In genomic region chr12:8914716-8915526, GRCh38 we compare ENCODE assay signal across 8 cellular contexts. TPM values are rescaled to one million over a fixed set of nuclear protein-coding genes. Genes with fewer than 3 reads are reported as not detected.
DNase-seq lines count a peak whose midpoint lies in the region; ATAC-seq lines count a peak whose summit lies in the region.

No MANE protein-coding gene starts in this region.

- DNase-seq in NCI-H2081 (lab: John Stamatoyannopoulos, UW): peak; percentile 44 to 65
- no peak for DNase-seq in NCI-H2081 treated with DMSO at 0.1 percent for 48 hours (lab: John Stamatoyannopoulos, UW)
- DNase-seq in NCI-H226: peak; percentile 68
- peak; percentile 63 for DNase-seq in activated CD4-positive, alpha-beta memory T cell treated with anti-CD3 and anti-CD28 coated beads, Interleukin-2, amount 10 ng/mL, durations not matched to agents 7 days and 5 days
- DNase-seq in effector memory CD4-positive, alpha-beta T cell: peak; percentile 43 to 56 (median 55)
- DNase-seq in mesendoderm: peak; percentile 89
- peak; percentile 26 for DNase-seq in stimulated activated CD8-positive, alpha-beta memory T cell treated with anti-CD3 and anti-CD28 coated beads, Interleukin-15, amount 100 ng/mL, for 1 hour (ENCODE audit: low read depth)

- peaks cover 10% of the 10 kb centered on the region for H3K4me1 Mint-ChIP-seq in activated CD4-positive, alpha-beta memory T cell treated with anti-CD3 and anti-CD28 coated beads, Interleukin-2, amount 10 ng/mL, durations not matched to agents 7 days and 5 days

- peak; percentile 76 for ATAC-seq in HG02938 (IDR thresholded peaks at IDR 0.05; ENCODE audit: unreplicated experiment)

- H2BK5ac ChIP-seq in mesendoderm (ENCODE audit: low read length): peak overlapping the region; percentile 70

- H4K5ac ChIP-seq in mesendoderm (ENCODE audit: low read length): no peak overlapping the region

- peak overlapping the region; percentile 89 for H3K4ac ChIP-seq in mesendoderm (ENCODE audit: low read depth, low read length)

- no CpG with 5 or more reads among the region's 35 CpGs for WGBS in mesendoderm (ENCODE audit: extremely low coverage, insufficient coverage, low lambda C conversion rate)

- peaks cover 42% of the 10 kb centered on the region for H3K79me2 ChIP-seq in mesendoderm (ENCODE audit: control insufficient read depth, insufficient read depth, low read length)

- H3K27me3 ChIP-seq in effector memory CD4-positive, alpha-beta T cell (replicated peaks; ENCODE audit: control insufficient read depth, insufficient read depth, low read length, poor library complexity, severe bottlenecking): no peaks in the 10 kb centered on the region
- no peaks in the 10 kb centered on the region for H3K27me3 ChIP-seq in mesendoderm (ENCODE audit: insufficient read depth, low read length, poor library complexity)

- peak overlapping the region; percentile 83 for H3K23ac ChIP-seq in mesendoderm (ENCODE audit: low read length)

- H3K79me1 ChIP-seq in mesendoderm (ENCODE audit: low read length): peaks cover 1% of the 10 kb centered on the region

- no peak overlapping the region for H2BK120ac ChIP-seq in mesendoderm (ENCODE audit: low read depth, low read length)

- H2AK5ac ChIP-seq in mesendoderm (ENCODE audit: low read length): no peak overlapping the region

- H3K56ac ChIP-seq in mesendoderm (ENCODE audit: low read length): peak overlapping the region; percentile 96

- H4K8ac ChIP-seq in mesendoderm (ENCODE audit: low read depth, low read length): no peak overlapping the region

- POLR2A ChIA-PET in activated CD4-positive, alpha-beta memory T cell treated with anti-CD3 and anti-CD28 coated beads, Interleukin-2, amount 10 ng/mL, durations not matched to agents 7 days and 5 days (lab: Charles Lee): interaction anchor here (3.8 kb wide), 1 partner anchor 35 kb away, joined by 21 read pairs; the partner anchor contains the start of gene M6PR

- H3K4me3 Mint-ChIP-seq in activated CD4-positive, alpha-beta memory T cell treated with anti-CD3 and anti-CD28 coated beads, Interleukin-2, amount 10 ng/mL, durations not matched to agents 7 days and 5 days: no peak overlapping the region

- no peak overlapping the region for H3K27ac Mint-ChIP-seq in activated CD4-positive, alpha-beta memory T cell treated with anti-CD3 and anti-CD28 coated beads, Interleukin-2, amount 10 ng/mL, durations not matched to agents 7 days and 5 days

- peak overlapping the region; percentile 68 for H3K9ac ChIP-seq in mesendoderm (ENCODE audit: low read length)

- H2BK15ac ChIP-seq in mesendoderm (replicated peaks; ENCODE audit: low read depth): no peak overlapping the region

- H3K36me3 ChIP-seq in effector memory CD4-positive, alpha-beta T cell (ENCODE audit: control insufficient read depth, insufficient read depth, low read length): peaks cover 6% of the 10 kb centered on the region
- H3K36me3 ChIP-seq in mesendoderm (ENCODE audit: control insufficient read depth, insufficient read depth, low read length): peaks cover 3% of the 10 kb centered on the region

- no peaks in the 10 kb centered on the region for H3K9me3 Mint-ChIP-seq in activated CD4-positive, alpha-beta memory T cell treated with anti-CD3 and anti-CD28 coated beads, Interleukin-2, amount 10 ng/mL, durations not matched to agents 7 days and 5 days

- H3K18ac ChIP-seq in mesendoderm (ENCODE audit: low read length): peak overlapping the region; percentile 72

- peaks cover 16% of the 10 kb centered on the region for H3K4me1 ChIP-seq in effector memory CD4-positive, alpha-beta T cell (ENCODE audit: control insufficient read depth, insufficient read depth, low read length, poor library complexity, severe bottlenecking)
- no peaks in the 10 kb centered on the region for H3K4me1 ChIP-seq in mesendoderm (ENCODE audit: control insufficient read depth, low read depth, low read length)

- peak overlapping the region; percentile 52 for H3K27ac ChIP-seq in effector memory CD4-positive, alpha-beta T cell (ENCODE audit: insufficient read depth, low read length, poor library complexity, severe bottlenecking)
- peak overlapping the region; percentile 93 for H3K27ac ChIP-seq in mesendoderm (ENCODE audit: low read depth, low read length)

- peak overlapping the region; percentile 50 for H3K4me2 ChIP-seq in mesendoderm (ENCODE audit: low read length)

- no peaks in the 10 kb centered on the region for H3K9me3 ChIP-seq in effector memory CD4-positive, alpha-beta T cell (ENCODE audit: control insufficient read depth, low read length)

- peaks cover 9% of the 10 kb centered on the region for H3K27me3 Mint-ChIP-seq in activated CD4-positive, alpha-beta memory T cell treated with anti-CD3 and anti-CD28 coated beads, Interleukin-2, amount 10 ng/mL, durations not matched to agents 7 days and 5 days

- CTCF ChIA-PET in activated CD4-positive, alpha-beta memory T cell treated with anti-CD3 and anti-CD28 coated beads, Interleukin-2, amount 10 ng/mL, durations not matched to agents 7 days and 5 days (lab: Charles Lee): interaction anchor here (0.8 to 5.4 kb wide), 7 partner anchors 24 to 135 kb away, joined by 3 to 28 read pairs (median 5); partner anchors contain the start of gene M6PR

- no peaks in the 10 kb centered on the region for H3K36me3 Mint-ChIP-seq in activated CD4-positive, alpha-beta memory T cell treated with anti-CD3 and anti-CD28 coated beads, Interleukin-2, amount 10 ng/mL, durations not matched to agents 7 days and 5 days (ENCODE audit: low read depth)

- H3K4me3 ChIP-seq in effector memory CD4-positive, alpha-beta T cell (ENCODE audit: insufficient read depth, low read depth, low read length, poor library complexity, severe bottlenecking): peak overlapping the region; percentile 68
- H3K4me3 ChIP-seq in mesendoderm (ENCODE audit: low read length): peak overlapping the region; percentile 93

RNA-seq across cellular contexts. Expression of gene PHC1, which starts 0.6 kb away (rescaled TPM):
- 10 to 100 TPM; 16.1 to 17.1 TPM for total RNA-seq in activated CD4-positive, alpha-beta memory T cell treated with anti-CD3 and anti-CD28 coated beads, Interleukin-2, amount 10 ng/mL, durations not matched to agents 7 days and 5 days
- 407 TPM for polyA plus RNA-seq in mesendoderm (2013, experiment 1 of 2)
- polyA plus RNA-seq in mesendoderm (2013, experiment 2 of 2): 429 TPM

RNA-seq across cellular contexts. Expression of gene M6PR, which starts 34.5 kb away (rescaled TPM):
- 100 to 1,000 TPM; 210 to 211 TPM for total RNA-seq in activated CD4-positive, alpha-beta memory T cell treated with anti-CD3 and anti-CD28 coated beads, Interleukin-2, amount 10 ng/mL, durations not matched to agents 7 days and 5 days
- polyA plus RNA-seq in mesendoderm (2013, experiment 1 of 2): 99.7 TPM
- polyA plus RNA-seq in mesendoderm (2013, experiment 2 of 2): 96.3 TPM
